10 cellular contexts compared by ENCODE assay signal in the genomic region with DNA sequence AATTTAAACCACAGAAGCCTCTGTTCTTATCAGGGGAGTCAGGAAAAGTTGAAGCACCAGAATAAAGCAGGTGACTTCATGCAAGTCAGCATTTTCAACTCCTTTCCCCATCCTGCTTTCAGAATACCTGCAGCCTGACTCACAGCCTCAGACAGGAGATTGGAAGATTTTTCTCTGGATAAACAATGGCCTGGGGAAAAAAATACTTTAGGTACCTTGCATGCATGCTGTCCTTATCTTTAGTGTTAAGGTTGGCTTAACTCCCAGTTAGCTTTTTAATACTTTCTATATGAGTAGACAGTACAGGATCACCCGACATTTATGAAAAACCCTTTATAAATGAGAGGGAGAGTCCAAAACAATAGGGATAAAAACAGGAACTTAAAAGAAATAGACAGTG. TPM values are rescaled to one million over a fixed set of nuclear protein-coding genes. Genes with fewer than 3 reads are reported as not detected.
DNase-seq lines count a peak whose midpoint lies in the region; ATAC-seq, FAIRE-seq and TF ChIP-seq lines count a peak whose summit lies in the region.
"Had no signal": no experiment of that assay in that cellular context is flagged by ENCODE, and none has a peak within 500 bp of the region (broad histone marks: within the 10 kb centered on the region; RNA-seq: fewer than 3 reads in every experiment).

No MANE protein-coding gene starts in this region.

- H3K9me3 ChIP-seq in K562 (replicated peaks; ENCODE audit: control insufficient read depth, insufficient read depth, low read depth, low read length), result peaks cover 3% of the 10 kb centered on the region; the same call in 1 of the 2 replicates

- H4K20me1 ChIP-seq in K562 (replicated peaks; ENCODE audit: control insufficient read depth, insufficient read depth, low read length), result no peaks in the 10 kb centered on the region

- H3K36me3 ChIP-seq in K562 (ENCODE audit: control insufficient read depth, insufficient read depth, low read length), result peaks cover 45% of the 10 kb centered on the region; the same call in 2 of the 3 replicates

- no peak for FAIRE-seq in K562 (lab: Jason Lieb, UNC)

- BruUV-seq in K562 (replicated peaks; lab: Mats Ljungman, UMichigan), result no TSS peak

- DNase-seq in 8988T, result peak; percentile 42
- DNase-seq in HK-2 (ENCODE audit: unreplicated experiment), result peak; percentile 45
- no peak for DNase-seq in K562 (ENCODE audit: extremely low read depth in 1 of 4, low spot score in 3 of 4)
- peak; percentile 55 for DNase-seq in left kidney (ENCODE audit: low read depth, low spot score)
- no peak for DNase-seq in stimulated activated naive CD4-positive, alpha-beta T cell treated with Interleukin-2 at 50 U/mL for 16 hours (lab: John Stamatoyannopoulos, UW)
- DNase-seq in activated CD4-positive, CD25-positive, alpha-beta regulatory T cell (lab: John Stamatoyannopoulos, UW), result no peak
- DNase-seq in NCI-H146 treated with DMSO at 0.1 percent for 48 hours (lab: John Stamatoyannopoulos, UW; ENCODE audit: unreplicated experiment), result no peak
- no peak for DNase-seq in erythroblast (lab: John Stamatoyannopoulos, UW)
- DNase-seq: CD8-positive, alpha-beta T cell; NK-92 treated with Interleukin-12 subunit alpha and Interleukin-12 subunit beta, amount 100 ng/mL, for 24 hours had no signal

- no peaks in the 10 kb centered on the region for H3K27me3 ChIP-seq in K562 (ENCODE audit: control insufficient read depth in 2 of 2, insufficient read depth in 2 of 2, low read length in 2 of 2)

- TF ChIP-seq CTCF in K562 (IDR thresholded peaks at IDR 0.05 in 2 of 3, conservative IDR thresholded peaks at IDR 0.05 in 1 of 3; ENCODE audit: insufficient read depth in 2 of 3, low read depth in 1 of 3, low read length in 3 of 3), result no peak

- in situ Hi-C loops in K562 (cut with MboI), result no loop called here

- TF ChIP-seq EP300 in K562 (IDR thresholded peaks at IDR 0.05; ENCODE audit: low read length), result no peak

- no peak overlapping the region for H2AFZ ChIP-seq in K562 (ENCODE audit: low read depth, low read length)

- 42% methylated on average over 1 of the region's 1 CpG for WGBS in K562 (ENCODE audit: insufficient coverage, low coverage, missing lambda C conversion rate)

- TF ChIP-seq RAD21 in K562 (CRISPR knock-in tag; conservative IDR thresholded peaks at IDR 0.05 in 1 of 2, IDR thresholded peaks at IDR 0.05 in 1 of 2), result no peak

- H3K9me1 ChIP-seq in K562 (ENCODE audit: control insufficient read depth, insufficient read depth, low read length), result no peaks in the 10 kb centered on the region

- POLR2A ChIA-PET in K562 (lab: Yijun Ruan, JAX), result no interaction called here

- H3K27ac ChIP-seq in K562 (ENCODE audit: extremely low read depth, low read depth, low read length), result no peak overlapping the region

- H3K4me3 ChIP-seq in K562, result no peak overlapping the region

- CTCF ChIA-PET in K562 (lab: Yijun Ruan, JAX; ENCODE audit: low intra/inter-chr PET ratio), result no interaction called here

- no peak overlapping the region for H3K4me2 ChIP-seq in K562 (ENCODE audit: insufficient read depth, low read length)

- TF ChIP-seq POLR2A in K562 (conservative IDR thresholded peaks at IDR 0.05) (no peak), erythroblast (IDR thresholded peaks at IDR 0.05; ENCODE audit: low read length) (no peak)

- no peak for ATAC-seq in K562
- ATAC-seq: CD8-positive, alpha-beta T cell had no signal

- H3K4me1 ChIP-seq in K562 (replicated peaks in 1 of 2; ENCODE audit: control insufficient read depth in 2 of 2, insufficient read depth in 2 of 2, low read length in 2 of 2), result peaks cover 0 to 4% of the 10 kb centered on the region in 2 experiments; a peak in 1 of 5 replicates

- intact Hi-C loops in K562 (cut with micrococcal nuclease), result no loop called here

- H3K9ac ChIP-seq in K562 (ENCODE audit: insufficient read depth in 1 of 2, low read depth in 2 of 2, low read length in 2 of 2), result no peak overlapping the region

- peaks cover 29% of the 10 kb centered on the region for H3K79me2 ChIP-seq in K562 (ENCODE audit: control insufficient read depth, insufficient read depth, low read length)

TF ChIP-seq in K562, 482 proteins besides CTCF, POLR2A, EP300 and RAD21 (continues in another document):
- TF ChIP-seq DDX20 (tag; IDR thresholded peaks at IDR 0.05; ENCODE audit: low read depth), result no peak
- no peak for TF ChIP-seq KDM1A (IDR thresholded peaks at IDR 0.05)
- TF ChIP-seq FOXK2 (conservative IDR thresholded peaks at IDR 0.05 in 1 of 2, IDR thresholded peaks at IDR 0.05 in 1 of 2; ENCODE audit: low read depth in 2 of 2), result no peak
- TF ChIP-seq GABPA (tag; conservative IDR thresholded peaks at IDR 0.05; ENCODE audit: low read depth), result no peak
- TF ChIP-seq ZNF311 (CRISPR knock-in tag; IDR thresholded peaks at IDR 0.05), result no peak
- TF ChIP-seq ARID3A (IDR thresholded peaks at IDR 0.05; ENCODE audit: borderline replicate concordance, low read depth, low read length), result no peak
- TF ChIP-seq CBFB (CRISPR knock-in tag; IDR thresholded peaks at IDR 0.05), result no peak
- no peak for TF ChIP-seq MECOM (CRISPR knock-in tag; IDR thresholded peaks at IDR 0.05)
- TF ChIP-seq, protein P1, sequence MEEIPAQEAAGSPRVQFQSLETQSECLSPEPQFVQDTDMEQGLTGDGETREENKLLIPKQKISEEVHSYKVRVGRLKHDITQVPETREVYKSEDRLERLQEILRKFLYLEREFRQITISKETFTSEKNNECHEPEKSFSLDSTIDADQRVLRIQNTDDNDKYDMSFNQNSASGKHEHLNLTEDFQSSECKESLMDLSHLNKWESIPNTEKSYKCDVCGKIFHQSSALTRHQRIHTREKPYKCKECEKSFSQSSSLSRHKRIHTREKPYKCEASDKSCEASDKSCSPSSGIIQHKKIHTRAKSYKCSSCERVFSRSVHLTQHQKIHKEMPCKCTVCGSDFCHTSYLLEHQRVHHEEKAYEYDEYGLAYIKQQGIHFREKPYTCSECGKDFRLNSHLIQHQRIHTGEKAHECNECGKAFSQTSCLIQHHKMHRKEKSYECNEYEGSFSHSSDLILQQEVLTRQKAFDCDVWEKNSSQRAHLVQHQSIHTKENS (CRISPR knock-in tag; IDR thresholded peaks at IDR 0.05), result no peak
- no peak for TF ChIP-seq TCF7 (IDR thresholded peaks at IDR 0.05; ENCODE audit: borderline replicate concordance)
- TF ChIP-seq CHD2 (IDR thresholded peaks at IDR 0.05; ENCODE audit: low read depth, low read length), result no peak
- TF ChIP-seq PCBP1 (IDR thresholded peaks at IDR 0.05; ENCODE audit: low read depth, low read length, poor library complexity, severe bottlenecking), result no peak
- TF ChIP-seq MYBL2 (IDR thresholded peaks at IDR 0.05; ENCODE audit: low read depth), result no peak
- TF ChIP-seq MYBL2 (CRISPR knock-in tag; IDR thresholded peaks at IDR 0.05; ENCODE audit: borderline replicate concordance), result no peak
- no peak for TF ChIP-seq ZBTB9 (CRISPR knock-in tag; IDR thresholded peaks at IDR 0.05)
- peak; percentile 49; the same call in 1 of the 2 replicates for TF ChIP-seq MAFK (IDR thresholded peaks at IDR 0.05; ENCODE audit: low read length)
- no peak for TF ChIP-seq ZEB2 (IDR thresholded peaks at IDR 0.05)
- no peak for TF ChIP-seq PCBP2 (IDR thresholded peaks at IDR 0.05; ENCODE audit: low read depth, low read length, poor library complexity, severe bottlenecking)
- TF ChIP-seq MAFF (IDR thresholded peaks at IDR 0.05; ENCODE audit: low read length), result peak; percentile 66
- 0 out of 2 replicates have a peak, but pooled peaks have one; percentile 23 for TF ChIP-seq MAFG (tag; conservative IDR thresholded peaks at IDR 0.05)

RNA-seq across cellular contexts. Expression of gene PAK2, which starts 53.6 kb away (rescaled TPM):
- total RNA-seq in K562 (2011; cell fraction: chromatin; rRNA removed; ENCODE audit: low replicate concordance), result 19.6 and 55.8 TPM in 2 replicates
- 12.2 and 16.4 TPM in 2 replicates for total RNA-seq in K562 (2011; cell fraction: nucleolus; rRNA removed)
- 19.9 and 25.7 TPM in 2 replicates for total RNA-seq in K562 (2011; cell fraction: nucleoplasm; rRNA removed)
- total RNA-seq in K562 (2014; rRNA removed) (19.8 and 24.6 TPM in 2 replicates), K562 (2014; rRNA removed; fragmentation: Illumina TruSeq; extraction: Trizol) (35.9 and 39.9 TPM in 2 replicates), K562 (2015; rRNA removed; fragmentation: Illumina TruSeq; extraction: Trizol) (35.7 and 35.8 TPM in 2 replicates), K562 (2021) (72.4 and 72.7 TPM in 2 replicates)
- polyA plus RNA-seq in K562 (2011; rRNA removed) (56.4 and 61.8 TPM in 2 replicates), K562 (2014; fragmentation: Illumina TruSeq; extraction: Trizol) (58.7 and 68.4 TPM in 2 replicates), K562 (2014; fragmentation: Nextera tagmentation; extraction: Ambion mirVana) (10 to 100 TPM; 13.2 to 18.6 TPM), K562 (2014; rRNA removed) (26.6 and 26.7 TPM in 2 replicates)
- 23.9 and 40.1 TPM in 2 replicates for polyA plus RNA-seq in K562 (2011; cell fraction: cytosol; rRNA removed)
- 11.1 and 11.9 TPM in 2 replicates for polyA plus RNA-seq in K562 (2011; cell fraction: nucleus; rRNA removed)
- polyA plus RNA-seq in K562 (2012), result 35.3 and 75.5 TPM in 2 replicates
- 183 and 200 TPM in 2 replicates for polyA minus RNA-seq in K562 (2011; rRNA and poly(A)+ RNA removed)
- polyA minus RNA-seq in K562 (2011; cell fraction: cytosol; rRNA and poly(A)+ RNA removed), result 88.9 and 95.5 TPM in 2 replicates
- polyA minus RNA-seq in K562 (2011; cell fraction: nucleus; rRNA and poly(A)+ RNA removed), result 3.8 and 14.6 TPM in 2 replicates

Comparison
In these comparisons a context has a peak if more than half of its experiments do, and no peak if none do; other contexts are left out.
1. DNase-seq: peak in 8988T (single experiment), HK-2 (single experiment) and left kidney (single experiment); none in K562 (0 of 4), stimulated activated naive CD4-positive, alpha-beta T cell treated with Interleukin-2 at 50 U/mL for 16 hours (single experiment), activated CD4-positive, CD25-positive, alpha-beta regulatory T cell (0 of 4), NCI-H146 treated with DMSO at 0.1 percent for 48 hours (single experiment) and erythroblast (0 of 2).